8 cellular contexts compared by ENCODE assay signal in genomic region chr9:135926402-135927194, GRCh38. TPM values are rescaled to one million over a fixed set of nuclear protein-coding genes. Genes with fewer than 3 reads are reported as not detected.
DNase-seq lines count a peak whose midpoint lies in the region; ATAC-seq, FAIRE-seq and TF ChIP-seq lines count a peak whose summit lies in the region.

No MANE protein-coding gene starts in this region.

- H3K79me2 ChIP-seq in endothelial cell of umbilical vein (ENCODE audit: control insufficient read depth, insufficient read depth, low read length) (no peaks in the 10 kb centered on the region), smooth muscle cell (ENCODE audit: low read depth) (no peaks in the 10 kb centered on the region)

- no peaks in the 10 kb centered on the region for H4K20me1 ChIP-seq in endothelial cell of umbilical vein (replicated peaks; ENCODE audit: control insufficient read depth, extremely low read depth, insufficient read depth, low read length)
- peaks cover 38% of the 10 kb centered on the region for H4K20me1 ChIP-seq in smooth muscle cell (ENCODE audit: low read depth)

- no peaks in the 10 kb centered on the region for H3F3A ChIP-seq in smooth muscle cell (ENCODE audit: low read depth)

- CTCF ChIA-PET in endothelial cell of umbilical vein (lab: Charles Lee), result interaction anchor here (1.3 kb wide), 1 partner anchor 129 kb away, joined by 3 read pairs; no protein-coding TSS in a partner anchor

- peaks cover 0 to 4% of the 10 kb centered on the region in 2 experiments for H3K36me3 ChIP-seq in endothelial cell of umbilical vein (ENCODE audit: control insufficient read depth in 2 of 2, extremely low read depth in 1 of 2, insufficient read depth in 2 of 2, low read length in 2 of 2)
- no peaks in the 10 kb centered on the region for H3K36me3 ChIP-seq in smooth muscle cell (ENCODE audit: low read depth)

- dilution Hi-C loops in endothelial cell of umbilical vein (cut with MboI; ENCODE audit: extremely low pct_ligation_motif_present, low sequenced_read_pairs), result no loop called here

- FAIRE-seq in H54 (lab: Jason Lieb, UNC) (peak; percentile 89), endothelial cell of umbilical vein (lab: Jason Lieb, UNC) (peak; percentile 80)

- no peaks in the 10 kb centered on the region for H3K9me1 ChIP-seq in endothelial cell of umbilical vein (replicated peaks; ENCODE audit: control insufficient read depth, extremely low read depth, insufficient read depth, low read length)

- H3K4me2 ChIP-seq in endothelial cell of umbilical vein (ENCODE audit: insufficient read depth, low read length), result no peak overlapping the region
- H3K4me2 ChIP-seq in smooth muscle cell, result peak overlapping the region; percentile 42

- no peak overlapping the region for H2AFZ ChIP-seq in endothelial cell of umbilical vein (ENCODE audit: low read depth, low read length)
- H2AFZ ChIP-seq in smooth muscle cell (ENCODE audit: low read depth), result no peak overlapping the region

- H3K27ac ChIP-seq in endothelial cell of umbilical vein (ENCODE audit: insufficient read depth, low read depth, low read length) (peak overlapping the region; percentile 15), smooth muscle cell (ENCODE audit: low read depth) (peak overlapping the region; percentile 19)

- H3K4me1 ChIP-seq in endothelial cell of umbilical vein (ENCODE audit: control insufficient read depth, extremely low read depth, insufficient read depth, low read length) (peaks cover 7% of the 10 kb centered on the region), smooth muscle cell (ENCODE audit: low read depth) (no peaks in the 10 kb centered on the region)

- BruUV-seq in endothelial cell of umbilical vein (replicated peaks; lab: Mats Ljungman, UMichigan), result no TSS peak

- H3K9ac ChIP-seq in endothelial cell of umbilical vein (replicated peaks; ENCODE audit: extremely low read depth, insufficient read depth, low read length) (no peak overlapping the region), smooth muscle cell (ENCODE audit: low read depth) (no peak overlapping the region)

- peak; percentile 99 for DNase-seq in H54 (ENCODE audit: insufficient read length, low spot score)
- DNase-seq in UCSD-AML1 (lab: John Stamatoyannopoulos, UW; ENCODE audit: unreplicated experiment), result peak; percentile 75
- DNase-seq in endothelial cell of umbilical vein (ENCODE audit: low read depth, low spot score), result peak; percentile 51
- DNase-seq in smooth muscle cell (lab: John Stamatoyannopoulos, UW; ENCODE audit: unreplicated experiment), result peak; percentile 25
- DNase-seq in epidermal melanocyte (ENCODE audit: insufficient read length, low spot score), result no peak

- POLR2A ChIA-PET in endothelial cell of umbilical vein (lab: Charles Lee), result no interaction called here

- no peak overlapping the region for H3K4me3 ChIP-seq in endothelial cell of umbilical vein (replicated peaks in 1 of 3; ENCODE audit: insufficient read depth in 1 of 3, low read depth in 1 of 3, low read length in 3 of 3)
- H3K4me3 ChIP-seq in smooth muscle cell, result no peak overlapping the region

- 66% methylated on average over 27 of the region's 27 CpGs for WGBS in smooth muscle cell (ENCODE audit: low lambda C conversion rate)

- H3K27me3 ChIP-seq in endothelial cell of umbilical vein (ENCODE audit: control insufficient read depth in 2 of 2, insufficient read depth in 2 of 2, low read length in 2 of 2), result no peaks in the 10 kb centered on the region
- no peaks in the 10 kb centered on the region for H3K27me3 ChIP-seq in smooth muscle cell (ENCODE audit: low read depth)

- ATAC-seq in HG02610 (IDR thresholded peaks at IDR 0.05; ENCODE audit: unreplicated experiment) (no peak), GM21737 (IDR thresholded peaks at IDR 0.05; ENCODE audit: unreplicated experiment) (no peak), HG03432 (IDR thresholded peaks at IDR 0.05; ENCODE audit: unreplicated experiment) (no peak)

- TF ChIP-seq POLR2A in H54 (IDR thresholded peaks at IDR 0.05; ENCODE audit: low read depth, low read length) (no peak), endothelial cell of umbilical vein (IDR thresholded peaks at IDR 0.05; ENCODE audit: low read depth, low read length) (no peak)

- H3K9me3 ChIP-seq in endothelial cell of umbilical vein (replicated peaks; ENCODE audit: control insufficient read depth, insufficient read depth, low read length), result no peaks in the 10 kb centered on the region
- no peaks in the 10 kb centered on the region for H3K9me3 ChIP-seq in smooth muscle cell (replicated peaks; ENCODE audit: low read depth)

- TF ChIP-seq CTCF in endothelial cell of umbilical vein (IDR thresholded peaks at IDR 0.05; ENCODE audit: extremely low read depth in 1 of 2, insufficient read depth in 1 of 2, low read depth in 1 of 2, low read length in 2 of 2) (no peak), smooth muscle cell (IDR thresholded peaks at IDR 0.05; ENCODE audit: borderline replicate concordance, insufficient read depth, poor library complexity, severe bottlenecking) (no peak)

- intact Hi-C loops in endothelial cell of umbilical vein (cut with micrococcal nuclease), result loop anchor here (2.0 to 10.0 kb wide), 2 partner anchors 14 to 322 kb away; no protein-coding TSS in a partner anchor

TF ChIP-seq in endothelial cell of umbilical vein, 7 proteins besides CTCF, POLR2A, EP300 and RAD21:
- TF ChIP-seq EZH2 (IDR thresholded peaks at IDR 0.05; ENCODE audit: borderline replicate concordance, low read depth, low read length, severe bottlenecking) (no peak), MAX (IDR thresholded peaks at IDR 0.05; ENCODE audit: insufficient read depth, insufficient read length) (peak; percentile 65), JUN (IDR thresholded peaks at IDR 0.05; ENCODE audit: borderline replicate concordance, insufficient read depth, insufficient read length, low read depth) (no peak), POLR2AphosphoS5 (IDR thresholded peaks at IDR 0.05; ENCODE audit: insufficient read depth, low read depth, low read length) (no peak), FOS (IDR thresholded peaks at IDR 0.05; ENCODE audit: borderline replicate concordance, insufficient read depth, low read length) (peak; percentile 36), MYC (IDR thresholded peaks at IDR 0.05; ENCODE audit: low read depth, low read length) (no peak)

RNA-seq across cellular contexts. Expression of gene CAMSAP1, which starts 19.3 kb away (rescaled TPM):
- total RNA-seq in endothelial cell of umbilical vein (25.5 and 30.6 TPM in 2 replicates), smooth muscle cell (15.1 and 17.8 TPM in 2 replicates)
- polyA plus RNA-seq in endothelial cell of umbilical vein (8.1 and 8.2 TPM in 2 replicates), smooth muscle cell (5.3 and 5.4 TPM in 2 replicates)
- polyA plus RNA-seq in endothelial cell of umbilical vein (2011; cell fraction: cytosol; rRNA removed), result 9.7 and 9.9 TPM in 2 replicates
- polyA plus RNA-seq in endothelial cell of umbilical vein (2011; cell fraction: nucleus; rRNA removed), result 16.6 and 16.8 TPM in 2 replicates
- polyA plus RNA-seq in endothelial cell of umbilical vein (2012), result 16.2 and 17.5 TPM in 2 replicates
- 15.5 and 17.0 TPM in 2 replicates for polyA minus RNA-seq in endothelial cell of umbilical vein
- 72.9 TPM for polyA minus RNA-seq in endothelial cell of umbilical vein (2011; cell fraction: cytosol; rRNA and poly(A)+ RNA removed)
- polyA minus RNA-seq in endothelial cell of umbilical vein (2011; cell fraction: nucleus; rRNA and poly(A)+ RNA removed), result 13.3 and 15.1 TPM in 2 replicates

RNA-seq across cellular contexts. Expression of gene UBAC1, which starts 34.6 kb away (rescaled TPM):
- total RNA-seq in endothelial cell of umbilical vein (36.5 and 39.5 TPM in 2 replicates), smooth muscle cell (34.3 and 35.3 TPM in 2 replicates)
- polyA plus RNA-seq in endothelial cell of umbilical vein (56.6 and 56.7 TPM in 2 replicates), smooth muscle cell (43.5 and 50.4 TPM in 2 replicates)
- polyA plus RNA-seq in endothelial cell of umbilical vein (2011; cell fraction: cytosol; rRNA removed), result 47.6 and 49.4 TPM in 2 replicates
- polyA plus RNA-seq in endothelial cell of umbilical vein (2011; cell fraction: nucleus; rRNA removed), result 73.5 and 74.6 TPM in 2 replicates
- polyA plus RNA-seq in endothelial cell of umbilical vein (2012), result 32.0 and 33.4 TPM in 2 replicates
- polyA minus RNA-seq in endothelial cell of umbilical vein, result 33.8 and 40.7 TPM in 2 replicates
- 29.9 TPM for polyA minus RNA-seq in endothelial cell of umbilical vein (2011; cell fraction: cytosol; rRNA and poly(A)+ RNA removed)
- polyA minus RNA-seq in endothelial cell of umbilical vein (2011; cell fraction: nucleus; rRNA and poly(A)+ RNA removed), result 9.7 and 10.6 TPM in 2 replicates
